7 cellular contexts compared by ENCODE assay signal in genomic region chrX:80708781-80709180, GRCh38.
"Had no signal": no experiment of that assay in that cellular context is flagged by ENCODE, and none has a peak within 500 bp of the region (broad histone marks: within the 10 kb centered on the region; RNA-seq: fewer than 3 reads in every experiment).

No MANE protein-coding gene starts in this region.

- H3K27me3 Mint-ChIP-seq: IgD-negative memory B cell had no signal

- H3K4me3 ChIP-seq: K562 had no signal

- H3K4me3 Mint-ChIP-seq: IgD-negative memory B cell had no signal

- H3K27ac Mint-ChIP-seq: IgD-negative memory B cell had no signal

- H3K9me3 Mint-ChIP-seq: IgD-negative memory B cell had no signal

- H3K4me1 Mint-ChIP-seq: IgD-negative memory B cell had no signal

- DNase-seq: IMR-90, KBM-7 had no signal

- H3K27ac ChIP-seq: HL-60 had no signal

- FAIRE-seq: HepG2, HTR-8/SVneo, K562 had no signal
